In the genomic region with DNA sequence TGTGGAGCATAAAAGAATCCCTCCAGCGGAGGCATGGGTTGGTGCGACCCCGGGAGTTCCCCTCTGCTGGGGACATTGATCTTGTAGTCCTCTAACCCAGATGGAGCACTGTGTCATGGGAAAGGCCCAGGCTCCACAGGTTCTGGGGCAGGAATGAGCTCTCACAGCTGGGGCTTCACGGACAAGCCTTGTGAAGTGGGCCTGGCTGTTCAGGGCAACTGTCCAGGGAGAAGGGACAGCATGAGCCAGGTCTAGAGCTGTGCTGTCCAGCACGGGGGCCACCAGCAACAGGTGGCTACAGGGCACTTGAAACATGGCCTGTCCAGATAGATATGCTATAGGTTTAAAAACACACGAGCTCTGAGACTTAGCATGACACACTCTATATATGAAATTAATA, we compare ENCODE assay signal across 29 cellular contexts. TPM values are rescaled to one million over a fixed set of nuclear protein-coding genes. Genes with fewer than 3 reads are reported as not detected.
"Had no signal": no experiment of that assay in that cellular context is flagged by ENCODE, and none has a peak within 500 bp of the region (broad histone marks: within the 10 kb centered on the region; RNA-seq: fewer than 3 reads in every experiment).

No MANE protein-coding gene starts in this region.

- H3K9me3 Mint-ChIP-seq: effector memory CD8-positive, alpha-beta T cell; endodermal cell; immature natural killer cell had no signal

- ATAC-seq: effector memory CD8-positive, alpha-beta T cell; foreskin keratinocyte; gastroesophageal sphincter; heart left ventricle; left cardiac atrium; left lung; left ventricle myocardium superior; lower lobe of right lung had no signal

- H3K4me1 ChIP-seq: esophagus muscularis mucosa, foreskin keratinocyte, gastroesophageal sphincter, heart left ventricle, left lung, lower lobe of right lung had no signal

- H3K27ac ChIP-seq: coronary artery, dorsolateral prefrontal cortex, epithelial cell of prostate, esophagus muscularis mucosa, foreskin keratinocyte, gastroesophageal sphincter, heart left ventricle, hepatocyte, left lung, lower lobe of right lung had no signal

- H3K4me1 Mint-ChIP-seq: endodermal cell, immature natural killer cell had no signal

- H3K36me3 ChIP-seq: esophagus muscularis mucosa, gastroesophageal sphincter, heart left ventricle, left lung, lower lobe of right lung had no signal

- DNase-seq: cerebellar nuclear complex; dermis blood vessel endothelial cell; dorsolateral prefrontal cortex; effector CD4-positive, alpha-beta T cell; effector memory CD8-positive, alpha-beta T cell; endodermal cell; erythroblast; foreskin keratinocyte; heart left ventricle; hypothalamus; immature natural killer cell; islet precursor cell; kidney; left cardiac atrium; left lung; left ventricle myocardium superior; lower lobe of right lung; mesenchymal stem cell; midbrain had no signal

- H3K9me3 ChIP-seq: esophagus muscularis mucosa, gastroesophageal sphincter, heart left ventricle, left lung, lower lobe of right lung had no signal

- H3K36me3 Mint-ChIP-seq: immature natural killer cell had no signal

- H3K27ac Mint-ChIP-seq: effector memory CD8-positive, alpha-beta T cell; endodermal cell; immature natural killer cell had no signal

- H3K4me3 Mint-ChIP-seq: effector memory CD8-positive, alpha-beta T cell; endodermal cell; immature natural killer cell had no signal

- H3K4me3 ChIP-seq: coronary artery, dorsolateral prefrontal cortex, esophagus muscularis mucosa, gastroesophageal sphincter, heart left ventricle, hepatocyte, left lung, lower lobe of right lung had no signal

RNA-seq across cellular contexts. Expression of gene GPR26, which starts 11.4 kb away (rescaled TPM):
- total RNA-seq: dermis blood vessel endothelial cell, endodermal cell, esophagus muscularis mucosa, fibroblast of lung, fibroblast of villous mesenchyme, foreskin keratinocyte, heart left ventricle, hepatocyte, kidney, left cardiac atrium, left lung, left ventricle myocardium superior, lower leg skin, lower lobe of right lung, lung microvascular endothelial cell, mucosa of gallbladder had no signal
